ENCODE assay signal across 1 cellular context in genomic region chr2:179106342-179107178, GRCh38.
TF ChIP-seq lines count a peak whose summit lies in the region.

No MANE protein-coding gene starts in this region.

TF ChIP-seq in GM12878, 131 proteins besides CTCF, POLR2A, EP300 and RAD21 (continued from another document and continues in another):
- TF ChIP-seq ZBTB40 (IDR thresholded peaks at IDR 0.05; ENCODE audit: borderline replicate concordance) (peak; percentile 31; the same call in 1 of the 2 replicates), IRF4 (IDR thresholded peaks at IDR 0.05; ENCODE audit: low read depth, low read length) (no peak), YBX1 (IDR thresholded peaks at IDR 0.05) (no peak), TCF7 (IDR thresholded peaks at IDR 0.05; ENCODE audit: borderline replicate concordance) (no peak), HDGF (IDR thresholded peaks at IDR 0.05) (0 out of 2 replicates have a peak, but pooled peaks have one; percentile 35), ASH2L (IDR thresholded peaks at IDR 0.05; ENCODE audit: borderline replicate concordance, low read depth) (no peak), ZBTB11 (CRISPR knock-in tag; IDR thresholded peaks at IDR 0.05) (no peak), RUNX3 (IDR thresholded peaks at IDR 0.05; ENCODE audit: low read length) (peak; percentile 51; the same call in 1 of the 2 replicates), ZNF384 (IDR thresholded peaks at IDR 0.05; ENCODE audit: borderline replicate concordance, low read depth, low read length) (no peak), MYB (IDR thresholded peaks at IDR 0.05; ENCODE audit: borderline replicate concordance, low read depth, low read length) (no peak), PKNOX1 (IDR thresholded peaks at IDR 0.05) (peak; percentile 66), CHD1 (IDR thresholded peaks at IDR 0.05; ENCODE audit: low read depth, low read length) (no peak), IKZF2 (IDR thresholded peaks at IDR 0.05) (peak; percentile 68 to 71; a peak in 3 of 4 replicates), RB1 (IDR thresholded peaks at IDR 0.05; ENCODE audit: borderline replicate concordance) (no peak; the same call in 1 of the 2 replicates), ZBTB33 (IDR thresholded peaks at IDR 0.05) (no peak), TCF3 (IDR thresholded peaks at IDR 0.05; ENCODE audit: borderline replicate concordance, insufficient read depth, low read depth, low read length) (no peak), RELA (IDR thresholded peaks at IDR 0.05; ENCODE audit: borderline replicate concordance, partially characterized antibody) (no peak), MAX (IDR thresholded peaks at IDR 0.05; ENCODE audit: low read depth, low read length) (no peak), ATF7 (IDR thresholded peaks at IDR 0.05; ENCODE audit: low read depth) (peak; percentile 97), BCLAF1 (IDR thresholded peaks at IDR 0.05) (no peak), ATF2 (IDR thresholded peaks at IDR 0.05; ENCODE audit: low read length) (peak; percentile 78), SMAD5 (IDR thresholded peaks at IDR 0.05; ENCODE audit: low read depth) (no peak), ZNF24 (IDR thresholded peaks at IDR 0.05) (peak; percentile 88), SP1 (IDR thresholded peaks at IDR 0.05; ENCODE audit: low read depth, low read length) (no peak), ZNF274 (IDR thresholded peaks at IDR 0.05; ENCODE audit: insufficient read depth, insufficient read length) (no peak), CEBPZ (IDR thresholded peaks at IDR 0.05; ENCODE audit: low read depth, low read length) (no peak), ZSCAN29 (IDR thresholded peaks at IDR 0.05) (no peak), ZNF622 (IDR thresholded peaks at IDR 0.05) (no peak), NR2C2 (IDR thresholded peaks at IDR 0.05; ENCODE audit: borderline replicate concordance, control insufficient read depth, insufficient read length, low read depth) (no peak)
- TF ChIP-seq, protein P1, sequence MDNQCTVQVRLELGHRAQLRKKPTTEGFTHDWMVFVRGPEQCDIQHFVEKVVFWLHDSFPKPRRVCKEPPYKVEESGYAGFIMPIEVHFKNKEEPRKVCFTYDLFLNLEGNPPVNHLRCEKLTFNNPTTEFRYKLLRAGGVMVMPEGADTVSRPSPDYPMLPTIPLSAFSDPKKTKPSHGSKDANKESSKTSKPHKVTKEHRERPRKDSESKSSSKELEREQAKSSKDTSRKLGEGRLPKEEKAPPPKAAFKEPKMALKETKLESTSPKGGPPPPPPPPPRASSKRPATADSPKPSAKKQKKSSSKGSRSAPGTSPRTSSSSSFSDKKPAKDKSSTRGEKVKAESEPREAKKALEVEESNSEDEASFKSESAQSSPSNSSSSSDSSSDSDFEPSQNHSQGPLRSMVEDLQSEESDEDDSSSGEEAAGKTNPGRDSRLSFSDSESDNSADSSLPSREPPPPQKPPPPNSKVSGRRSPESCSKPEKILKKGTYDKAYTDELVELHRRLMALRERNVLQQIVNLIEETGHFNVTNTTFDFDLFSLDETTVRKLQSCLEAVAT (IDR thresholded peaks at IDR 0.05): peak; percentile 68; the same call in 1 of the 2 replicates
- TF ChIP-seq, protein P2, sequence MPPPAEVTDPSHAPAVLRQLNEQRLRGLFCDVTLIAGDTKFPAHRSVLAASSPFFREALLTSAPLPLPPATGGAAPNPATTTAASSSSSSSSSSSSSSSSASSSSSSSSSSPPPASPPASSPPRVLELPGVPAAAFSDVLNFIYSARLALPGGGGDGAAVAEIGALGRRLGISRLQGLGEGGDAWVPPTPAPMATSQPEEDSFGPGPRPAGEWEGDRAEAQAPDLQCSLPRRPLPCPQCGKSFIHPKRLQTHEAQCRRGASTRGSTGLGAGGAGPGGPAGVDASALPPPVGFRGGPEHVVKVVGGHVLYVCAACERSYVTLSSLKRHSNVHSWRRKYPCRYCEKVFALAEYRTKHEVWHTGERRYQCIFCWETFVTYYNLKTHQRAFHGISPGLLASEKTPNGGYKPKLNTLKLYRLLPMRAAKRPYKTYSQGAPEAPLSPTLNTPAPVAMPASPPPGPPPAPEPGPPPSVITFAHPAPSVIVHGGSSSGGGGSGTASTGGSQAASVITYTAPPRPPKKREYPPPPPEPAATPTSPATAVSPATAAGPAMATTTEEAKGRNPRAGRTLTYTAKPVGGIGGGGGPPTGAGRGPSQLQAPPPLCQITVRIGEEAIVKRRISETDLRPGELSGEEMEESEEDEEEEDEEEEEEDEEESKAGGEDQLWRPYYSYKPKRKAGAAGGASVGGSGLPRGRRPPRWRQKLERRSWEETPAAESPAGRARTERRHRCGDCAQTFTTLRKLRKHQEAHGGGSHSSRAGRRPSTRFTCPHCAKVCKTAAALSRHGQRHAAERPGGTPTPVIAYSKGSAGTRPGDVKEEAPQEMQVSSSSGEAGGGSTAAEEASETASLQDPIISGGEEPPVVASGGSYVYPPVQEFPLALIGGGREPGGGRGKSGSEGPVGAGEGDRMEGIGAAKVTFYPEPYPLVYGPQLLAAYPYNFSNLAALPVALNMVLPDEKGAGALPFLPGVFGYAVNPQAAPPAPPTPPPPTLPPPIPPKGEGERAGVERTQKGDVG (CRISPR knock-in tag; IDR thresholded peaks at IDR 0.05): no peak
